In genomic region chr2:130847776-130848517, GRCh38 we compare ENCODE assay signal across 25 cellular contexts. TPM values are rescaled to one million over a fixed set of nuclear protein-coding genes. Genes with fewer than 3 reads are reported as not detected.
"Had no signal": no experiment of that assay in that cellular context is flagged by ENCODE, and none has a peak within 500 bp of the region (broad histone marks: within the 10 kb centered on the region; RNA-seq: fewer than 3 reads in every experiment).

No MANE protein-coding gene starts in this region.

- ATAC-seq: activated T-helper 17 cell treated with anti-CD3 and anti-CD28 coated beads, Interleukin-2, amount 50 U/mL, for 72 hours had no signal

- DNase-seq: activated CD4-positive, alpha-beta memory T cell treated with anti-CD3 and anti-CD28 coated beads, Interleukin-2, amount 10 ng/mL, durations not matched to agents 7 days and 5 days; activated CD4-positive, alpha-beta T cell treated with anti-CD3 and anti-CD28 coated beads, Interleukin-2, amount 50 U/mL, for 1 hour; activated CD4-positive, CD25-positive, alpha-beta regulatory T cell; activated gamma-delta T cell; activated naive CD4-positive, alpha-beta T cell treated with anti-CD3 and anti-CD28 coated beads for 36 hours; activated T-cell treated with anti-CD3 and anti-CD28 coated beads for 4 hours; activated T-cell treated with anti-CD3 and anti-CD28 coated beads, Interleukin-2, amount 50 U/mL, for 48 hours; adrenal gland; anterior cingulate cortex; caudate nucleus; KG1; NCI-H1092 treated with DMSO at 0.1 percent for 48 hours; NCI-H1417 treated with DMSO at 0.1 percent for 48 hours; NCI-H1694; NCI-H2029 treated with DMSO at 0.1 percent for 48 hours; NCI-H345; NCI-H510A; NCI-H526 treated with DMSO at 0.1 percent for 48 hours; NCI-H82; Peyer's patch; T-helper 1 cell had no signal

- H3K27me3 ChIP-seq: adrenal gland, Peyer's patch had no signal

- H3K27ac ChIP-seq: adrenal gland, Peyer's patch, SK-N-MC, VCaP had no signal

- H3K4me3 ChIP-seq: adrenal gland, Peyer's patch, SK-N-MC had no signal

- H3K36me3 ChIP-seq: adrenal gland, Peyer's patch had no signal

- H3K9me3 ChIP-seq: adrenal gland, Peyer's patch had no signal

- H3K4me1 ChIP-seq: adrenal gland, Peyer's patch had no signal

RNA-seq across cellular contexts. Expression of gene ARHGEF4, which starts 11.2 kb away (rescaled TPM):
- total RNA-seq: activated T-helper 17 cell treated with anti-CD3 and anti-CD28 coated beads, Interleukin-2, amount 50 U/mL, for 72 hours; T-helper 2 cell treated with Interferon-gamma antibody and Interleukin-4, amounts not matched to agents 100 ng/mL and 5 ng/mL, for 36 hours had no signal
